1 cellular context compared by ENCODE assay signal in the genomic region with DNA sequence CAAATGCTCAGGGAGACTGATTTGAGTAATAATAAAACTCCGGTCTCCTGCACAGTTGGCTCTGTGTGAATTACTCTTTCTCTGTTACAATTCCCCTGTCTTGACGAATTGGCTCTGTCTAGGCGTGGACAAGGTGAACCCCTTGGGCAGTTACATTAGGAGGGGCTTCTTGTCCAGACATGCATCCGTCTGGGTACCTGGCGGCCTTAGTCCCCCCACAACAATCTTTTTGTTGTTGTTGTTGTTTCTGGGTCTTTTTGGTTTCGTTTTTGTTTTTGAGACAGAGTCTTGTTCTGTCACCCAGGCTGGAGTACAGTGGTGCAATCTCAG. TPM values are rescaled to one million over a fixed set of nuclear protein-coding genes. Genes with fewer than 3 reads are reported as not detected.
"Had no signal": no experiment of that assay in that cellular context is flagged by ENCODE, and none has a peak within 500 bp of the region (broad histone marks: within the 10 kb centered on the region; RNA-seq: fewer than 3 reads in every experiment).

No MANE protein-coding gene starts in this region.

RNA-seq across cellular contexts. Expression of gene PAQR5, which starts 40.5 kb away (rescaled TPM):
- polyA plus RNA-seq: immature natural killer cell had no signal
